ENCODE assay signal across 9 cellular contexts in genomic region chr1:40981702-40982448, GRCh38. TPM values are rescaled to one million over a fixed set of nuclear protein-coding genes. Genes with fewer than 3 reads are reported as not detected.
A peak's percentile ranks its signal among the peaks of the same experiment; 100 is the strongest.
DNase-seq lines count a peak whose midpoint lies in the region; ATAC-seq and TF ChIP-seq lines count a peak whose summit lies in the region.
"Had no signal": no experiment of that assay in that cellular context is flagged by ENCODE, and none has a peak within 500 bp of the region (broad histone marks: within the 10 kb centered on the region; RNA-seq: fewer than 3 reads in every experiment).

No MANE protein-coding gene starts in this region.

- no peak for TF ChIP-seq EP300 in suprapubic skin (IDR thresholded peaks at IDR 0.05)

- ATAC-seq in CD8-positive, alpha-beta T cell, result no peak
- no peak for ATAC-seq in central memory CD8-positive, alpha-beta T cell (replicated peaks; ENCODE audit: extremely low read depth, poor library complexity, severe bottlenecking)

- no peaks in the 10 kb centered on the region for H3K9me3 ChIP-seq in CD8-positive, alpha-beta T cell (ENCODE audit: low read length)
- H3K9me3 ChIP-seq in MG63, result no peaks in the 10 kb centered on the region
- H3K9me3 ChIP-seq in suprapubic skin, result no peaks in the 10 kb centered on the region

- H3K4me1 Mint-ChIP-seq in CD8-positive, alpha-beta T cell (ENCODE audit: low read depth), result peaks cover 35% of the 10 kb centered on the region
- peaks cover 20% of the 10 kb centered on the region for H3K4me1 Mint-ChIP-seq in central memory CD8-positive, alpha-beta T cell
- peaks cover 66% of the 10 kb centered on the region for H3K4me1 Mint-ChIP-seq in nephron progenitor cell

- no peaks in the 10 kb centered on the region for H3K9me3 Mint-ChIP-seq in CD8-positive, alpha-beta T cell
- no peaks in the 10 kb centered on the region for H3K9me3 Mint-ChIP-seq in central memory CD8-positive, alpha-beta T cell
- H3K9me3 Mint-ChIP-seq in nephron progenitor cell, result no peaks in the 10 kb centered on the region

- WGBS in suprapubic skin, result 67% methylated on average over 13 of the region's 13 CpGs

- POLR2A ChIA-PET in CD8-positive, alpha-beta T cell (lab: Charles Lee), result no interaction called here

- intact Hi-C loops in CD8-positive, alpha-beta T cell (cut with DNase I, micrococcal nuclease), result loop anchor here (2.0 to 5.0 kb wide), 3 partner anchors 180 to 1575 kb away; partner anchors contain the start of gene ZNF684 (in 1 of the 2)

- no peak for DNase-seq in CD8-positive, alpha-beta T cell
- no peak for DNase-seq in MG63
- DNase-seq in central memory CD8-positive, alpha-beta T cell (ENCODE audit: low spot score in 2 of 2), result no peak
- no peak for DNase-seq in nephron progenitor cell
- no peak for DNase-seq in pons (ENCODE audit: low spot score)
- no peak for DNase-seq in suprapubic skin (ENCODE audit: low spot score in 2 of 2)
- no peak for DNase-seq in cerebellar nuclear complex (lab: John Stamatoyannopoulos, UW)
- DNase-seq in medulla oblongata (ENCODE audit: extremely low spot score), result no peak
- DNase-seq: NCI-H1092 had no signal

- peaks cover 16% of the 10 kb centered on the region for H3K4me1 ChIP-seq in CD8-positive, alpha-beta T cell (ENCODE audit: insufficient read depth, low read length)
- H3K4me1 ChIP-seq in suprapubic skin, result peaks cover 47% of the 10 kb centered on the region

- TF ChIP-seq POLR2A in suprapubic skin (IDR thresholded peaks at IDR 0.05), result no peak

- H3K4me3 Mint-ChIP-seq in CD8-positive, alpha-beta T cell, result peak overlapping the region; percentile 15
- peak overlapping the region; percentile 14 for H3K4me3 Mint-ChIP-seq in central memory CD8-positive, alpha-beta T cell
- H3K4me3 Mint-ChIP-seq in nephron progenitor cell, result peak overlapping the region; percentile 90

- CTCF ChIA-PET in CD8-positive, alpha-beta T cell (lab: Charles Lee), result interaction anchor here (3.9 kb wide), 1 partner anchor 21 kb away, joined by 17 read pairs; no protein-coding TSS in a partner anchor

- no peak for TF ChIP-seq CTCF in CD8-positive, alpha-beta T cell (IDR thresholded peaks at IDR 0.05)
- no peak for TF ChIP-seq CTCF in nephron progenitor cell (IDR thresholded peaks at IDR 0.05)
- no peak for TF ChIP-seq CTCF in suprapubic skin (IDR thresholded peaks at IDR 0.05)

- H3K27me3 Mint-ChIP-seq in CD8-positive, alpha-beta T cell (ENCODE audit: low read depth), result no peaks in the 10 kb centered on the region
- no peaks in the 10 kb centered on the region for H3K27me3 Mint-ChIP-seq in central memory CD8-positive, alpha-beta T cell
- peaks cover 9% of the 10 kb centered on the region for H3K27me3 Mint-ChIP-seq in nephron progenitor cell (ENCODE audit: low read depth, poor library complexity)

- H3K4me3 ChIP-seq in CD8-positive, alpha-beta T cell (ENCODE audit: low read depth, low read length), result no peak overlapping the region
- H3K4me3 ChIP-seq in MG63 (peak overlapping the region; percentile 81; the same call in 1 of the 2 replicates), suprapubic skin (no peak overlapping the region)

- H3K27ac ChIP-seq in CD8-positive, alpha-beta T cell (ENCODE audit: low read depth, low read length), result no peak overlapping the region
- no peak overlapping the region for H3K27ac ChIP-seq in suprapubic skin

- H3K36me3 Mint-ChIP-seq in CD8-positive, alpha-beta T cell, result peaks cover 39% of the 10 kb centered on the region
- peaks cover 36% of the 10 kb centered on the region for H3K36me3 Mint-ChIP-seq in central memory CD8-positive, alpha-beta T cell (ENCODE audit: insufficient read depth)
- H3K36me3 Mint-ChIP-seq in nephron progenitor cell (ENCODE audit: low read depth), result peaks cover 24% of the 10 kb centered on the region

- peak overlapping the region; percentile 97 for H3K27ac Mint-ChIP-seq in CD8-positive, alpha-beta T cell
- peak overlapping the region; percentile 89 for H3K27ac Mint-ChIP-seq in central memory CD8-positive, alpha-beta T cell (ENCODE audit: low read depth)
- no peak overlapping the region for H3K27ac Mint-ChIP-seq in nephron progenitor cell

- H3K36me3 ChIP-seq in CD8-positive, alpha-beta T cell (ENCODE audit: insufficient read depth, low read length), result peaks cover 24% of the 10 kb centered on the region
- peaks cover 60% of the 10 kb centered on the region for H3K36me3 ChIP-seq in MG63
- peaks cover 25% of the 10 kb centered on the region for H3K36me3 ChIP-seq in suprapubic skin

- H3K27me3 ChIP-seq in CD8-positive, alpha-beta T cell (ENCODE audit: insufficient read depth, low read length), result no peaks in the 10 kb centered on the region
- H3K27me3 ChIP-seq in MG63 (no peaks in the 10 kb centered on the region), suprapubic skin (no peaks in the 10 kb centered on the region)

RNA-seq across cellular contexts. Expression of gene CTPS1, which starts 2.4 kb away (rescaled TPM):
- 10 to 100 TPM; 68.5 to 69.0 TPM for total RNA-seq in CD8-positive, alpha-beta T cell
- 48.3 and 53.4 TPM in 2 replicates for total RNA-seq in MG63 (2014; rRNA removed; shearing (Covaris generic); ENCODE audit: low replicate concordance)
- total RNA-seq in suprapubic skin, result 10 to 100 TPM; 15.9 to 23.6 (median 20.0) TPM

RNA-seq across cellular contexts. Expression of gene SLFNL1, which starts 39.6 kb away (rescaled TPM):
- under 1 TPM; 0.14 to 0.16 TPM for total RNA-seq in CD8-positive, alpha-beta T cell
- not detected in 2 replicates for total RNA-seq in MG63 (2014; rRNA removed; shearing (Covaris generic); ENCODE audit: low replicate concordance)
- under 1 TPM in 3 of 4 donors, not detected in 1; 0.42 to 0.97 (median 0.60) TPM for total RNA-seq in suprapubic skin

Comparison
In these comparisons a context has a peak if more than half of its experiments do, and no peak if none do; other contexts are left out.
1. H3K4me3 Mint-ChIP-seq: peak in every context shown above with its lines; median percentile 90 in nephron progenitor cell; 15 in CD8-positive, alpha-beta T cell; 14 in central memory CD8-positive, alpha-beta T cell.